In genomic region chr11:133966147-133966546, GRCh38 we compare ENCODE assay signal across 2 cellular contexts.
TF ChIP-seq lines count a peak whose summit lies in the region.

No MANE protein-coding gene starts in this region.

TF ChIP-seq in SK-N-SH, 30 proteins besides CTCF, POLR2A, EP300 and RAD21 (continued from another document):
- TF ChIP-seq IRF3 (IDR thresholded peaks at IDR 0.05; ENCODE audit: low read depth, low read length) (no peak), PBX3 (IDR thresholded peaks at IDR 0.05) (no peak), FOXJ3 (CRISPR knock-in tag; IDR thresholded peaks at IDR 0.05) (no peak), TAF1 (IDR thresholded peaks at IDR 0.05; ENCODE audit: borderline replicate concordance, low read depth, low read length) (no peak), FOXM1 (IDR thresholded peaks at IDR 0.05; ENCODE audit: low read depth) (no peak), GABPA (IDR thresholded peaks at IDR 0.05; ENCODE audit: low read depth) (no peak), MEF2A (IDR thresholded peaks at IDR 0.05; ENCODE audit: borderline replicate concordance, low read depth) (no peak), NRF1 (IDR thresholded peaks at IDR 0.05; ENCODE audit: low read depth, low read length) (no peak), SIN3A (IDR thresholded peaks at IDR 0.05; ENCODE audit: borderline replicate concordance, low read depth, low read length) (no peak), JUND (IDR thresholded peaks at IDR 0.05) (no peak), RCOR1 (IDR thresholded peaks at IDR 0.05; ENCODE audit: low read length) (no peak), TCF12 (IDR thresholded peaks at IDR 0.05) (no peak), FOSL2 (IDR thresholded peaks at IDR 0.05; ENCODE audit: borderline replicate concordance, low read depth) (no peak), POLR2AphosphoS5 (IDR thresholded peaks at IDR 0.05; ENCODE audit: low read depth, low read length) (no peak)

TF ChIP-seq in SK-N-SH treated with all-trans-retinoic acid at 6 μM for 48 hours, 23 proteins besides CTCF, POLR2A, EP300 and RAD21 (continued from another document):
- no peak for TF ChIP-seq ARNTL (CRISPR knock-in tag; IDR thresholded peaks at IDR 0.05; ENCODE audit: borderline replicate concordance, low read depth)
- no peak for TF ChIP-seq ZNF8 (CRISPR knock-in tag; IDR thresholded peaks at IDR 0.05)
- TF ChIP-seq ZFP30 (CRISPR knock-in tag; IDR thresholded peaks at IDR 0.05) = no peak
- no peak for TF ChIP-seq ZNF70 (CRISPR knock-in tag; IDR thresholded peaks at IDR 0.05)
- no peak for TF ChIP-seq OSR1 (CRISPR knock-in tag; IDR thresholded peaks at IDR 0.05)
